ENCODE assay signal across 11 cellular contexts in the genomic region with DNA sequence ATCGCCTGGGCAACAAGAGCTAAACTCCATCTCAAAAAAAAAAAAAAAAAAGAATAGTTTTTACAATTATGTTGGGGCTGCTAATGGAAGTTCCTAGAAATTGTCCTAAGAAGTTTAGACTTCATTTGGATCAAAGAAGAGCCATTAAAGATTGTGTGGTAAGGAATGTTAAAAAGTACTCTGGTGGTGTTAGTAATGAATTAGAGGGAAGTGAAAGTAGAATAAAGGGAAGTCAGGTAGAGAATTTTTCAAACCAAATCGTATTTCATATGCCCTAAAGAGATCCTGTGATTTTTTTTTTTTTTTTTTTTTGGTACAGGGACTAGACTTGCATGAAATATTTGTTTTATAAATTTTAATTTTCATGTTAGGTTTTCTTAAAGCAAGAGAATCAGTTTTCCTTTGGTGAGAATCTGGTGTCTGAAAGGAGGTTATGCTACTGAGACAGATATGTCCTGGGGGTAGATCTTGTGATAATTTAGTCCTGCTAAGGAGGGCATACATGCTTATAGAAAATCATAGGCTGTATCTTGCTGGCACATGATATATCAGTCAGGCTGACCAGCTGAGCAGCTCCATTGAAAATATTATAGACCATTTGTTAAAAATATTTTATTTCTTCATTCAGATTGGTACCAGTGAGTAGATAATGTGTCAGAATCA. TPM values are rescaled to one million over a fixed set of nuclear protein-coding genes. Genes with fewer than 3 reads are reported as not detected.
A peak's percentile ranks its signal among the peaks of the same experiment; 100 is the strongest.
DNase-seq lines count a peak whose midpoint lies in the region; ATAC-seq and TF ChIP-seq lines count a peak whose summit lies in the region.
"Had no signal": no experiment of that assay in that cellular context is flagged by ENCODE, and none has a peak within 500 bp of the region (broad histone marks: within the 10 kb centered on the region; RNA-seq: fewer than 3 reads in every experiment).

No MANE protein-coding gene starts in this region.

- H3K9me3 ChIP-seq in osteoblast (ENCODE audit: low read depth, low read length), result peaks cover 3% of the 10 kb centered on the region

- no peaks in the 10 kb centered on the region for H3K27me3 ChIP-seq in osteoblast (ENCODE audit: insufficient read depth, low read length)

- H3K27ac ChIP-seq in osteoblast (ENCODE audit: low read depth, low read length), result no peak overlapping the region

- peaks cover 13% of the 10 kb centered on the region for H3K36me3 ChIP-seq in osteoblast (ENCODE audit: insufficient read depth, low read length)

- H4K20me1 ChIP-seq in osteoblast (ENCODE audit: insufficient read depth, low read length), result peaks cover 76% of the 10 kb centered on the region

- no peak overlapping the region for H3K4me3 ChIP-seq in osteoblast (ENCODE audit: insufficient read depth, low read length)

- ATAC-seq in GM18858 (IDR thresholded peaks at IDR 0.05; ENCODE audit: unreplicated experiment), result peak; percentile 70
- peak; percentile 70 for ATAC-seq in GM21717 (IDR thresholded peaks at IDR 0.05; ENCODE audit: unreplicated experiment)
- peak; percentile 62 for ATAC-seq in HG03460 (IDR thresholded peaks at IDR 0.05; ENCODE audit: unreplicated experiment)
- no peak for ATAC-seq in GM21360 (IDR thresholded peaks at IDR 0.05; ENCODE audit: unreplicated experiment)

- H2AFZ ChIP-seq in osteoblast (ENCODE audit: low read length), result no peak overlapping the region

- no peak overlapping the region for H3K4me2 ChIP-seq in osteoblast (ENCODE audit: insufficient read depth, low read length)

- no peak for TF ChIP-seq CTCF in osteoblast (IDR thresholded peaks at IDR 0.05; ENCODE audit: extremely low read depth, low read depth, low read length)

- H3K79me2 ChIP-seq in osteoblast (ENCODE audit: insufficient read depth, low read length), result peaks cover 97% of the 10 kb centered on the region

- DNase-seq in germinal center (ENCODE audit: low spot score) (peak; percentile 55), NCI-H69 (lab: John Stamatoyannopoulos, UW) (no peak), osteoblast (ENCODE audit: insufficient read length, low spot score, missing footprints) (no peak)
- DNase-seq in activated CD8-positive, alpha-beta memory T cell treated with anti-CD3 and anti-CD28 coated beads for 24 hours, result no peak
- DNase-seq: activated effector memory CD4-positive, alpha-beta T cell treated with anti-CD3 and anti-CD28 coated beads, Interleukin-2, amount 50 U/mL, for 16 hours; dermis blood vessel endothelial cell; DMS53 had no signal

- peaks cover 30% of the 10 kb centered on the region for H3K4me1 ChIP-seq in osteoblast (ENCODE audit: insufficient read depth, low read length)

RNA-seq across cellular contexts. Expression of a gene that starts 10.7 kb away (rescaled TPM):
- 18.1 and 22.7 TPM in 2 replicates for total RNA-seq in osteoblast
